In the genomic region with DNA sequence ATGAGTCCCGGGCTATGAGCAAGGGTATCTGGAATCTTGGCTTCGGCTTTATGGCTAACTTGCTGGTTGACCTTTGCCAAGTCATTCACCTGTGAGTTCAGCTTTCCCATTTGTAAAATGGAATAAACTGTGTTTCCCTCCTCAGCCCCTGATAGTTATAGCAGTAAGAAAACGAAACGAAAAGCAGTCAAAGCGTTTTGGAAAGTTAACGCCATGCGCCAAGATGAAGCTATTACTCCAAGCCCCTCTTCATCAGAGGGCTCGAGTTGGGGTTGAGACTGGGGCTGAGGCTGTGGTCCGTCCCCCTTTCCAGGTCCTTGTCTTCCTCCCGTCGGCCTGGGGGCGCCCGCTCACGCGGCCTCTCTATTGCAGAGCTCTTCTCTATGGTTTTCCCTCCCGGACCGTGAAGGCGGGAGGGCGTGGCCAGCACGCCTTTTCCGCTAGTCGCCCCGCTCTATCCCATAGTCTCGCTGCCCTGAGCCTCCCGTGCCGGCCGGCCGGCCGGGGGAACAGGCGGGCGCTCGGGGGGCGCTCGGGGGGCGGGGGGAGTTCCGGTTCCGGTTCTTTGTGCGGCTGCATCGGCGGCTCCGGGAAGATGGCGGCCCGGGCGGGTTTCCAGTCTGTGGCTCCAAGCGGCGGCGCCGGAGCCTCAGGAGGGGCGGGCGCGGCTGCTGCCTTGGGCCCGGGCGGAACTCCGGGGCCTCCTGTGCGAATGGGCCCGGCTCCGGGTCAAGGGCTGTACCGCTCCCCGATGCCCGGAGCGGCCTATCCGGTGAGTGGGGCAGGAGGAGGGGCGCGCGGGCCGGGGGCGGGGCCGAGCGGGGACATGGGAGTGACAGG, we compare ENCODE assay signal across 8 cellular contexts. TPM values are rescaled to one million over a fixed set of nuclear protein-coding genes. Genes with fewer than 3 reads are reported as not detected.
DNase-seq lines count a peak whose midpoint lies in the region; ATAC-seq and TF ChIP-seq lines count a peak whose summit lies in the region.

A gene (plus strand): TSS at position 568 of the 840 bp plus-strand sequence. CDS start 28 bp downstream, at position 596.

- H3K27me3 Mint-ChIP-seq in activated T-cell treated with anti-CD3 and anti-CD28 coated beads, Interleukin-2, amount 50 U/mL, for 24 hours: no peaks in the 10 kb centered on the region

- H3F3A ChIP-seq in PC-9 (ENCODE audit: insufficient read depth, low read depth): peaks cover 25% of the 10 kb centered on the region

- peak within 1 kb of the TSS; percentile 99 for H3K4me2 ChIP-seq in PC-9

- H3K9me2 ChIP-seq in PC-9 (ENCODE audit: insufficient read depth): no peaks in the 10 kb centered on the region

- H3K27ac ChIP-seq in PC-9 (peak within 1 kb of the TSS; percentile 69), muscle layer of duodenum (ENCODE audit: low read length) (peak within 1 kb of the TSS; percentile 92)

- no peaks in the 10 kb centered on the region; the same call in 1 of the 2 replicates for H4K20me1 ChIP-seq in PC-9 (ENCODE audit: insufficient read depth)

- peak within 1 kb of the TSS; percentile 90 for H3K4me3 Mint-ChIP-seq in activated T-cell treated with anti-CD3 and anti-CD28 coated beads, Interleukin-2, amount 50 U/mL, for 24 hours

- H3K4me1 Mint-ChIP-seq in activated T-cell treated with anti-CD3 and anti-CD28 coated beads, Interleukin-2, amount 50 U/mL, for 24 hours (ENCODE audit: low read depth): peaks cover 40% of the 10 kb centered on the region

- peaks cover 9% of the 10 kb centered on the region for H3K36me3 ChIP-seq in PC-9 (ENCODE audit: low read depth)
- peaks cover 24 to 35% of the 10 kb centered on the region in 2 donors for H3K36me3 ChIP-seq in muscle layer of duodenum (ENCODE audit: control insufficient read depth in 1 of 2, insufficient read depth in 2 of 2, low read length in 2 of 2)

- H3K9me3 ChIP-seq in PC-9 (ENCODE audit: insufficient read depth, low read depth) (no peaks in the 10 kb centered on the region), muscle layer of duodenum (ENCODE audit: control insufficient read depth in 1 of 2, low read length in 2 of 2) (no peaks in the 10 kb centered on the region)

- peaks cover 51% of the 10 kb centered on the region for H3K36me3 Mint-ChIP-seq in activated T-cell treated with anti-CD3 and anti-CD28 coated beads, Interleukin-2, amount 50 U/mL, for 24 hours (ENCODE audit: low read depth)

- POLR2A ChIA-PET in PC-9 (lab: Charles Lee; ENCODE audit: unreplicated experiment): interaction anchor here (0.5 to 1.0 kb wide), 20 partner anchors 10 to 1267 kb away, joined by 3 to 35 read pairs (median 7); a partner anchor contains a TSS

- DNase-seq in DMS114 treated with DMSO at 0.1 percent for 48 hours (lab: John Stamatoyannopoulos, UW; ENCODE audit: unreplicated experiment) (peak; percentile 91), PC-9 (peak; percentile 78 to 82)
- peak; percentile 90 for DNase-seq in activated T-cell treated with anti-CD3 and anti-CD28 coated beads, Interleukin-2, amount 50 U/mL, for 24 hours
- DNase-seq in stimulated activated CD8-positive, alpha-beta memory T cell treated with anti-CD3 and anti-CD28 coated beads, Interleukin-7, amount 100 ng/mL, for 4 hours (ENCODE audit: low read depth in 2 of 2): peak; percentile 79 to 86

- no peak for TF ChIP-seq EP300 in Ishikawa (IDR thresholded peaks at IDR 0.05; ENCODE audit: borderline replicate concordance)

- ATAC-seq in GM21528 (IDR thresholded peaks at IDR 0.05; ENCODE audit: low FRiP score, unreplicated experiment): peak; percentile 67
- ATAC-seq in esophagus mucosa: peak; percentile 76

- H3K4me1 ChIP-seq in PC-9 (replicated peaks; ENCODE audit: insufficient read depth) (peaks cover 32% of the 10 kb centered on the region), muscle layer of duodenum (ENCODE audit: control insufficient read depth in 1 of 2, insufficient read depth in 2 of 2, low read length in 2 of 2) (peaks cover 5 to 7% of the 10 kb centered on the region in 2 donors)

- peaks cover 12% of the 10 kb centered on the region for H3K79me2 ChIP-seq in PC-9 (ENCODE audit: low read depth)

- TF ChIP-seq CTCF in PC-9 (conservative IDR thresholded peaks at IDR 0.05): peak; percentile 51; the same call in 1 of the 2 replicates

- peak within 1 kb of the TSS; percentile 99 for H3K4me3 ChIP-seq in PC-9
- peak within 1 kb of the TSS; percentile 71 to 92 for H3K4me3 ChIP-seq in muscle layer of duodenum (ENCODE audit: low read depth in 1 of 2, low read length in 2 of 2)

- TSS peak; percentile 84 for BruUV-seq in PC-9 (replicated peaks; lab: Mats Ljungman, UMichigan)

- H3K27me3 ChIP-seq in PC-9 (ENCODE audit: insufficient read depth, low read depth) (no peaks in the 10 kb centered on the region), muscle layer of duodenum (ENCODE audit: low read depth, low read length) (no peaks in the 10 kb centered on the region)

- intact Hi-C loops in PC-9 (cut with micrococcal nuclease; ENCODE audit: unreplicated experiment): loop anchor here (2.0 to 10.0 kb wide), 2 partner anchors 26 to 320 kb away; a partner anchor contains a TSS

- H3K27ac Mint-ChIP-seq in activated T-cell treated with anti-CD3 and anti-CD28 coated beads, Interleukin-2, amount 50 U/mL, for 24 hours: peak within 1 kb of the TSS; percentile 97

- H3K9me3 Mint-ChIP-seq in activated T-cell treated with anti-CD3 and anti-CD28 coated beads, Interleukin-2, amount 50 U/mL, for 24 hours: no peaks in the 10 kb centered on the region

- peak within 1 kb of the TSS; percentile 99 for H2AFZ ChIP-seq in PC-9

- TF ChIP-seq RAD21 in Ishikawa (IDR thresholded peaks at IDR 0.05; ENCODE audit: low read depth): no peak

- CTCF ChIA-PET in PC-9 (lab: Charles Lee): interaction anchor here (0.6 to 2.5 kb wide), 10 partner anchors 14 to 998 kb away, joined by 3 to 21 read pairs (median 4); a partner anchor contains a TSS

TF ChIP-seq in Ishikawa, 13 proteins besides CTCF, POLR2A, EP300 and RAD21:
- TF ChIP-seq, protein P1, sequence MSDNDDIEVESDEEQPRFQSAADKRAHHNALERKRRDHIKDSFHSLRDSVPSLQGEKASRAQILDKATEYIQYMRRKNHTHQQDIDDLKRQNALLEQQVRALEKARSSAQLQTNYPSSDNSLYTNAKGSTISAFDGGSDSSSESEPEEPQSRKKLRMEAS (IDR thresholded peaks at IDR 0.05): peak; percentile 79
- TF ChIP-seq ZBTB7A (IDR thresholded peaks at IDR 0.05; ENCODE audit: low read depth) (peak; percentile 76), NFIC (IDR thresholded peaks at IDR 0.05) (0 out of 2 replicates have a peak, but pooled peaks have one; percentile 8), YY1 (IDR thresholded peaks at IDR 0.05; ENCODE audit: low read depth) (peak; percentile 85), TCF12 (IDR thresholded peaks at IDR 0.05; ENCODE audit: low read depth) (peak; percentile 38), TEAD4 (IDR thresholded peaks at IDR 0.05) (no peak; the same call in 1 of the 2 replicates), EGR1 (IDR thresholded peaks at IDR 0.05) (no peak), CEBPB (IDR thresholded peaks at IDR 0.05) (no peak), FOXM1 (IDR thresholded peaks at IDR 0.05; ENCODE audit: borderline replicate concordance, low read depth) (no peak), CREB1 (IDR thresholded peaks at IDR 0.05; ENCODE audit: low read depth) (no peak), TAF1 (IDR thresholded peaks at IDR 0.05; ENCODE audit: low read depth) (peak; percentile 69; the same call in 1 of the 2 replicates)
- TF ChIP-seq, protein P2, sequence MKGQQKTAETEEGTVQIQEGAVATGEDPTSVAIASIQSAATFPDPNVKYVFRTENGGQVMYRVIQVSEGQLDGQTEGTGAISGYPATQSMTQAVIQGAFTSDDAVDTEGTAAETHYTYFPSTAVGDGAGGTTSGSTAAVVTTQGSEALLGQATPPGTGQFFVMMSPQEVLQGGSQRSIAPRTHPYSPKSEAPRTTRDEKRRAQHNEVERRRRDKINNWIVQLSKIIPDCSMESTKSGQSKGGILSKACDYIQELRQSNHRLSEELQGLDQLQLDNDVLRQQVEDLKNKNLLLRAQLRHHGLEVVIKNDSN (IDR thresholded peaks at IDR 0.05): no peak
- TF ChIP-seq, protein P3, sequence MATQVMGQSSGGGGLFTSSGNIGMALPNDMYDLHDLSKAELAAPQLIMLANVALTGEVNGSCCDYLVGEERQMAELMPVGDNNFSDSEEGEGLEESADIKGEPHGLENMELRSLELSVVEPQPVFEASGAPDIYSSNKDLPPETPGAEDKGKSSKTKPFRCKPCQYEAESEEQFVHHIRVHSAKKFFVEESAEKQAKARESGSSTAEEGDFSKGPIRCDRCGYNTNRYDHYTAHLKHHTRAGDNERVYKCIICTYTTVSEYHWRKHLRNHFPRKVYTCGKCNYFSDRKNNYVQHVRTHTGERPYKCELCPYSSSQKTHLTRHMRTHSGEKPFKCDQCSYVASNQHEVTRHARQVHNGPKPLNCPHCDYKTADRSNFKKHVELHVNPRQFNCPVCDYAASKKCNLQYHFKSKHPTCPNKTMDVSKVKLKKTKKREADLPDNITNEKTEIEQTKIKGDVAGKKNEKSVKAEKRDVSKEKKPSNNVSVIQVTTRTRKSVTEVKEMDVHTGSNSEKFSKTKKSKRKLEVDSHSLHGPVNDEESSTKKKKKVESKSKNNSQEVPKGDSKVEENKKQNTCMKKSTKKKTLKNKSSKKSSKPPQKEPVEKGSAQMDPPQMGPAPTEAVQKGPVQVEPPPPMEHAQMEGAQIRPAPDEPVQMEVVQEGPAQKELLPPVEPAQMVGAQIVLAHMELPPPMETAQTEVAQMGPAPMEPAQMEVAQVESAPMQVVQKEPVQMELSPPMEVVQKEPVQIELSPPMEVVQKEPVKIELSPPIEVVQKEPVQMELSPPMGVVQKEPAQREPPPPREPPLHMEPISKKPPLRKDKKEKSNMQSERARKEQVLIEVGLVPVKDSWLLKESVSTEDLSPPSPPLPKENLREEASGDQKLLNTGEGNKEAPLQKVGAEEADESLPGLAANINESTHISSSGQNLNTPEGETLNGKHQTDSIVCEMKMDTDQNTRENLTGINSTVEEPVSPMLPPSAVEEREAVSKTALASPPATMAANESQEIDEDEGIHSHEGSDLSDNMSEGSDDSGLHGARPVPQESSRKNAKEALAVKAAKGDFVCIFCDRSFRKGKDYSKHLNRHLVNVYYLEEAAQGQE (IDR thresholded peaks at IDR 0.05; ENCODE audit: low read depth): no peak

RNA-seq across cellular contexts. Expression of the gene that starts here (rescaled TPM):
- total RNA-seq in PC-9 (2021) (48.8 and 66.7 TPM in 2 replicates), esophagus mucosa (28.8 TPM)

Comparison
In these comparisons a context has a peak if more than half of its experiments do, and no peak if none do; other contexts are left out.
1. Peak in every context shown above with its lines: DNase-seq, ATAC-seq, H3K4me3 ChIP-seq and H3K27ac ChIP-seq.